Comparison of ENCODE assay signal across 29 cellular contexts in genomic region chr1:115134231-115134630, GRCh38. TPM values are rescaled to one million over a fixed set of nuclear protein-coding genes. Genes with fewer than 3 reads are reported as not detected.
DNase-seq lines count a peak whose midpoint lies in the region; ATAC-seq and TF ChIP-seq lines count a peak whose summit lies in the region.
"Had no signal": no experiment of that assay in that cellular context is flagged by ENCODE, and none has a peak within 500 bp of the region (broad histone marks: within the 10 kb centered on the region; RNA-seq: fewer than 3 reads in every experiment).

No MANE protein-coding gene starts in this region.

- intact Hi-C loops in naive thymus-derived CD4-positive, alpha-beta T cell (cut with micrococcal nuclease), result no loop called here

- H3K4me3 Mint-ChIP-seq in naive thymus-derived CD4-positive, alpha-beta T cell, result no peak overlapping the region
- H3K4me3 Mint-ChIP-seq: activated CD4-positive, alpha-beta memory T cell treated with anti-CD3 and anti-CD28 coated beads, Interleukin-2, amount 10 ng/mL, durations not matched to agents 7 days and 5 days; activated naive CD4-positive, alpha-beta T cell treated with anti-CD3 and anti-CD28 coated beads, Interleukin-2, amount 10 ng/mL, durations not matched to agents 7 days and 5 days; CD14-positive monocyte; immature natural killer cell; mesothelial cell of epicardium; nephron; T-helper 1 cell treated with Interleukin-12 subunit alpha and Interleukin-12 subunit beta and Interleukin-4 antibody, amounts not matched to agents 30 μg/mL and 1 μg/mL, for 36 hours had no signal

- POLR2A ChIA-PET in naive thymus-derived CD4-positive, alpha-beta T cell (lab: Charles Lee), result no interaction called here

- H3F3A ChIP-seq in GM23248 (ENCODE audit: insufficient read depth), result peaks cover 33% of the 10 kb centered on the region
- H3F3A ChIP-seq in smooth muscle cell (ENCODE audit: low read depth), result peaks cover 9% of the 10 kb centered on the region

- H3K9me3 Mint-ChIP-seq in naive thymus-derived CD4-positive, alpha-beta T cell, result peaks cover 0 to 5% (median 0%) of the 10 kb centered on the region in 11 donors
- H3K9me3 Mint-ChIP-seq: activated CD4-positive, alpha-beta memory T cell treated with anti-CD3 and anti-CD28 coated beads, Interleukin-2, amount 10 ng/mL, durations not matched to agents 7 days and 5 days; activated naive CD4-positive, alpha-beta T cell treated with anti-CD3 and anti-CD28 coated beads, Interleukin-2, amount 10 ng/mL, durations not matched to agents 7 days and 5 days; immature natural killer cell; mesothelial cell of epicardium; T-helper 1 cell treated with Interleukin-12 subunit alpha and Interleukin-12 subunit beta and Interleukin-4 antibody, amounts not matched to agents 30 μg/mL and 1 μg/mL, for 36 hours had no signal

- H2AFZ ChIP-seq in GM23248, result no peak overlapping the region
- H2AFZ ChIP-seq in smooth muscle cell (ENCODE audit: low read depth), result no peak overlapping the region

- H3K4me1 Mint-ChIP-seq in naive thymus-derived CD4-positive, alpha-beta T cell, result peaks cover 0 to 5% (median 4%) of the 10 kb centered on the region in 7 donors

- peak overlapping the region; percentile 96 for H3K27ac ChIP-seq in GM23248
- H3K27ac ChIP-seq in RWPE2 (ENCODE audit: poor library complexity, severe bottlenecking), result peak overlapping the region; percentile 83
- H3K27ac ChIP-seq in smooth muscle cell (ENCODE audit: low read depth), result peak overlapping the region; percentile 66
- H3K27ac ChIP-seq in naive thymus-derived CD4-positive, alpha-beta T cell (ENCODE audit: low read depth, low read length), result no peak overlapping the region
- H3K27ac ChIP-seq: ovary had no signal

- 64 to 77% methylated on average over 6 of the region's 6 CpGs for WGBS in GM23248 (ENCODE audit: low coverage in 1 of 2, low lambda C conversion rate in 2 of 2, missing lambda C conversion rate in 2 of 2), 2 experiments
- 85% methylated on average over 6 of the region's 6 CpGs for WGBS in smooth muscle cell (ENCODE audit: low lambda C conversion rate)

- H3K27me3 ChIP-seq in GM23248 (replicated peaks; ENCODE audit: insufficient read depth), result no peaks in the 10 kb centered on the region
- H3K27me3 ChIP-seq in RWPE2 (ENCODE audit: insufficient read depth, poor library complexity, severe bottlenecking), result no peaks in the 10 kb centered on the region
- no peaks in the 10 kb centered on the region for H3K27me3 ChIP-seq in smooth muscle cell (ENCODE audit: low read depth)
- no peaks in the 10 kb centered on the region for H3K27me3 ChIP-seq in naive thymus-derived CD4-positive, alpha-beta T cell (ENCODE audit: control insufficient read depth in 2 of 2, insufficient read depth in 2 of 2, low read length in 2 of 2)
- H3K27me3 ChIP-seq: ovary had no signal

- no peak overlapping the region for H3K27ac Mint-ChIP-seq in naive thymus-derived CD4-positive, alpha-beta T cell
- H3K27ac Mint-ChIP-seq: activated CD4-positive, alpha-beta memory T cell treated with anti-CD3 and anti-CD28 coated beads, Interleukin-2, amount 10 ng/mL, durations not matched to agents 7 days and 5 days; activated naive CD4-positive, alpha-beta T cell treated with anti-CD3 and anti-CD28 coated beads, Interleukin-2, amount 10 ng/mL, durations not matched to agents 7 days and 5 days; immature natural killer cell; mesothelial cell of epicardium; nephron; T-helper 1 cell treated with Interleukin-12 subunit alpha and Interleukin-12 subunit beta and Interleukin-4 antibody, amounts not matched to agents 30 μg/mL and 1 μg/mL, for 36 hours had no signal

- DNase-seq in GM23248 (no peak), RWPE2 (ENCODE audit: low spot score) (no peak), medulla oblongata (ENCODE audit: extremely low spot score) (peak; percentile 26), smooth muscle cell (lab: John Stamatoyannopoulos, UW; ENCODE audit: unreplicated experiment) (no peak), NCI-H345 (lab: John Stamatoyannopoulos, UW) (no peak)
- no peak for DNase-seq in naive thymus-derived CD4-positive, alpha-beta T cell
- DNase-seq: activated CD4-positive, alpha-beta memory T cell treated with anti-CD3 and anti-CD28 coated beads, Interleukin-2, amount 10 ng/mL, durations not matched to agents 7 days and 5 days; activated CD4-positive, CD25-positive, alpha-beta regulatory T cell treated with anti-CD3 and anti-CD28 coated beads, Interleukin-2, amount 50 U/mL, for 72 hours; activated CD8-positive, alpha-beta memory T cell treated with anti-CD3 and anti-CD28 coated beads, Interleukin-2, amount 50 U/mL, for 48 hours; activated naive CD4-positive, alpha-beta T cell treated with anti-CD3 and anti-CD28 coated beads, Interleukin-2, amount 10 ng/mL, durations not matched to agents 7 days and 5 days; GOT3; hippocampal formation; immature natural killer cell; Kasumi-1; NCI-H1694 treated with DMSO at 0.1 percent for 48 hours; NCI-H524 treated with DMSO at 0.1 percent for 48 hours; NK-92 treated with Interleukin-12 subunit alpha and Interleukin-12 subunit beta, amount 100 ng/mL, for 24 hours; ovary; retina; stimulated activated CD4-positive, alpha-beta T cell treated with anti-CD3 and anti-CD28 coated beads, Interleukin-4, amount 100 ng/mL, for 1 hour had no signal

- H4K20me1 ChIP-seq in GM23248 (ENCODE audit: insufficient read depth), result no peaks in the 10 kb centered on the region
- H4K20me1 ChIP-seq in smooth muscle cell (ENCODE audit: low read depth), result no peaks in the 10 kb centered on the region

- H3K9me3 ChIP-seq in GM23248 (ENCODE audit: low read depth) (no peaks in the 10 kb centered on the region), RWPE2 (ENCODE audit: severe bottlenecking) (no peaks in the 10 kb centered on the region), smooth muscle cell (replicated peaks; ENCODE audit: low read depth) (no peaks in the 10 kb centered on the region)
- H3K9me3 ChIP-seq in naive thymus-derived CD4-positive, alpha-beta T cell (ENCODE audit: control insufficient read depth in 2 of 3, low read length in 3 of 3), result no peaks in the 10 kb centered on the region
- H3K9me3 ChIP-seq: ovary had no signal

- ATAC-seq in RWPE2 (ENCODE audit: low read depth) (no peak), GM21717 (IDR thresholded peaks at IDR 0.05; ENCODE audit: unreplicated experiment) (no peak), GM19328 (IDR thresholded peaks at IDR 0.05; ENCODE audit: unreplicated experiment) (no peak)
- no peak for ATAC-seq in naive thymus-derived CD4-positive, alpha-beta T cell
- ATAC-seq: esophagus mucosa, Panc1 had no signal

- H3K79me2 ChIP-seq in GM23248 (ENCODE audit: insufficient read depth) (no peaks in the 10 kb centered on the region), smooth muscle cell (ENCODE audit: low read depth) (no peaks in the 10 kb centered on the region)

- H3K9ac ChIP-seq in GM23248, result peak overlapping the region; percentile 58; the same call in 1 of the 2 replicates
- no peak overlapping the region for H3K9ac ChIP-seq in smooth muscle cell (ENCODE audit: low read depth)

- H3K4me1 ChIP-seq in GM23248 (ENCODE audit: insufficient read depth) (peaks cover 44% of the 10 kb centered on the region), RWPE2 (ENCODE audit: insufficient read depth, poor library complexity, severe bottlenecking) (peaks cover 40% of the 10 kb centered on the region), smooth muscle cell (ENCODE audit: low read depth) (peaks cover 8% of the 10 kb centered on the region)
- peaks cover 0 to 5% of the 10 kb centered on the region in 2 donors for H3K4me1 ChIP-seq in naive thymus-derived CD4-positive, alpha-beta T cell (ENCODE audit: control insufficient read depth in 2 of 2, insufficient read depth in 2 of 2, low read length in 2 of 2)

- H3K4me2 ChIP-seq in GM23248 (ENCODE audit: unreplicated experiment), result peak overlapping the region; percentile 62
- peak overlapping the region; percentile 45 for H3K4me2 ChIP-seq in smooth muscle cell

- no peaks in the 10 kb centered on the region for H3K36me3 Mint-ChIP-seq in naive thymus-derived CD4-positive, alpha-beta T cell
- H3K36me3 Mint-ChIP-seq: activated naive CD4-positive, alpha-beta T cell treated with anti-CD3 and anti-CD28 coated beads, Interleukin-2, amount 10 ng/mL, durations not matched to agents 7 days and 5 days; CD14-positive monocyte; immature natural killer cell; mesothelial cell of epicardium had no signal

- H3K4me3 ChIP-seq in GM23248 (no peak overlapping the region), RWPE2 (ENCODE audit: severe bottlenecking) (no peak overlapping the region), smooth muscle cell (no peak overlapping the region)
- no peak overlapping the region for H3K4me3 ChIP-seq in naive thymus-derived CD4-positive, alpha-beta T cell (ENCODE audit: low read length)
- H3K4me3 ChIP-seq: ovary had no signal

- in situ Hi-C loops in GM23248 (cut with MboI), result no loop called here

- H3K9me2 ChIP-seq in GM23248 (ENCODE audit: insufficient read depth), result no peaks in the 10 kb centered on the region

- H3K36me3 ChIP-seq in GM23248 (ENCODE audit: low read depth), result no peaks in the 10 kb centered on the region
- H3K36me3 ChIP-seq in RWPE2 (ENCODE audit: low read depth), result no peaks in the 10 kb centered on the region
- H3K36me3 ChIP-seq in smooth muscle cell (ENCODE audit: low read depth), result no peaks in the 10 kb centered on the region
- H3K36me3 ChIP-seq in naive thymus-derived CD4-positive, alpha-beta T cell (ENCODE audit: control insufficient read depth in 2 of 3, insufficient read depth in 3 of 3, low read length in 3 of 3), result no peaks in the 10 kb centered on the region
- H3K36me3 ChIP-seq: ovary had no signal

- H3K27me3 Mint-ChIP-seq in naive thymus-derived CD4-positive, alpha-beta T cell, result peaks cover 0 to 25% (median 6%) of the 10 kb centered on the region in 5 donors

- CTCF ChIA-PET in naive thymus-derived CD4-positive, alpha-beta T cell (lab: Charles Lee), result no interaction called here

- TF ChIP-seq CTCF in RWPE2 (IDR thresholded peaks at IDR 0.05; ENCODE audit: poor library complexity, severe bottlenecking) (no peak), smooth muscle cell (IDR thresholded peaks at IDR 0.05; ENCODE audit: borderline replicate concordance, insufficient read depth, poor library complexity, severe bottlenecking) (no peak)

RNA-seq across cellular contexts. Expression of gene TSPAN2, which starts 44.9 kb away (rescaled TPM):
- 2.7 and 9.0 TPM in 2 replicates for total RNA-seq in GM23248 (2014; rRNA removed; shearing (Covaris generic))
- 8.1 and 10.1 TPM in 2 replicates for polyA plus RNA-seq in GM23248 (2016; fragmentation: Nextera tagmentation; extraction: Ambion mirVana)
- total RNA-seq in smooth muscle cell, result 10.9 and 17.4 TPM in 2 replicates
- polyA plus RNA-seq in smooth muscle cell, result 13.8 and 26.9 TPM in 2 replicates
- total RNA-seq in naive thymus-derived CD4-positive, alpha-beta T cell, result 10 to 100 TPM in 1 of 5 experiments, 1 to 10 TPM in 2, under 1 TPM in 1, not detected in 1; 0.30 to 12.0 (median 2.9) TPM
- polyA plus RNA-seq in naive thymus-derived CD4-positive, alpha-beta T cell, result 1 to 10 TPM; 4.2 to 4.9 TPM
- total RNA-seq: SK-MEL-5 had no signal
